Comparison of ENCODE assay signal across 13 cellular contexts in the genomic region with DNA sequence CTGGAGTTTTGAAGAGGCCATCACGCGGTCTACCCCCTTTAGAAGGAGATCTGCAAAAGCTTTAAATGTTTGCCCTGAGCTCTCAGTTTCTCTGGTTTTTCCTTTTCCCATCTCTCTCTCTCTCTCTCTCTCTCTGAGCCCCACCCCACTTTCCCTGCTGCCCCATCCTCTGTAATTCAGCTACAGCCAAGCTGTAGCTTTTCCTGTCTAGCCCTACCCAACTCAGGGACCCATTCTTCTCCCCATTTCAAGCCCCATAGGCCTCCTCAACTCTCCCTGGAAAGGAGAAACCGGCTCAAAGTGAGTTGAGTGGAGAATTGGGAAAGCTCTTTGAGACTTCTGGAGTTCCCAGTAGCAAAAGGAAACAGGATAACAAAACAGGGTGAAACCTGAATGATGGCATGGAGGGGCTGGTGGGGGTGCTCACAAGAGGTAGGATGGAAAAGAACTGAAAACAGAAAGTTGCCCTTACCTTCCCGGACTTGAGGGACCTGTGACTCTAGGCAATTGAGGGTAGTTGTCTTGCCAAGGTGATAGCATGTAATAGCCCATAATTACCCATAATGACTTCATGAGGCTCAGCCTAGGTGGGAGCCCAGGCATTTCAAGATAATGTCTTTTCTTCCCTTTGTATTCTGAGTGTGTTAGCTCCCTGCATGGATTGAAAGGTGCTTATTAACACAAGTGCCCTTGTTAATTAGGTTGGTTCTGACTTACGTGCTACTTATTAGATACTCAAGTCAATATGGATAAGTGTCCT.
"Had no signal": no experiment of that assay in that cellular context is flagged by ENCODE, and none has a peak within 500 bp of the region (broad histone marks: within the 10 kb centered on the region; RNA-seq: fewer than 3 reads in every experiment).

No MANE protein-coding gene starts in this region.

- H3K27ac ChIP-seq: heart left ventricle, neural progenitor cell, pancreas, stomach, vagina had no signal

- H3K36me3 ChIP-seq: heart left ventricle, neural progenitor cell, pancreas, stomach, vagina had no signal

- H3K9me3 Mint-ChIP-seq: neural progenitor cell; T-helper 2 cell treated with Interferon-gamma antibody and Interleukin-4, amounts not matched to agents 5 μg/mL and 100 μg/mL, for 36 hours had no signal

- H3K4me1 ChIP-seq: heart left ventricle, pancreas, stomach, vagina had no signal

- ATAC-seq: heart left ventricle, pancreas had no signal

- H3K27ac Mint-ChIP-seq: neural progenitor cell; T-helper 2 cell treated with Interferon-gamma antibody and Interleukin-4, amounts not matched to agents 5 μg/mL and 100 μg/mL, for 36 hours had no signal

- H3K27me3 ChIP-seq: heart left ventricle, neural progenitor cell, pancreas, stomach, vagina had no signal

- H3K4me3 ChIP-seq: heart left ventricle, neural progenitor cell, pancreas, stomach, vagina had no signal

- H3K36me3 Mint-ChIP-seq: neural progenitor cell had no signal

- H3K9me3 ChIP-seq: heart left ventricle, pancreas, stomach, vagina had no signal

- DNase-seq: activated CD4-positive, alpha-beta T cell treated with anti-CD3 and anti-CD28 coated beads, Interleukin-2, amount 50 U/mL, for 48 hours; activated T-cell treated with anti-CD3 and anti-CD28 coated beads, Interleukin-2, amount 50 U/mL, for 48 hours; effector CD4-positive, alpha-beta T cell; foreskin melanocyte; heart left ventricle; kidney; pancreas; retina; stimulated activated CD4-positive, alpha-beta T cell treated with anti-CD3 and anti-CD28 coated beads, Interleukin-15, amount 100 ng/mL, for 24 hours; stomach had no signal

- H3K4me3 Mint-ChIP-seq: neural progenitor cell; T-helper 2 cell treated with Interferon-gamma antibody and Interleukin-4, amounts not matched to agents 5 μg/mL and 100 μg/mL, for 36 hours had no signal
